30 cellular contexts compared by ENCODE assay signal in the genomic region with DNA sequence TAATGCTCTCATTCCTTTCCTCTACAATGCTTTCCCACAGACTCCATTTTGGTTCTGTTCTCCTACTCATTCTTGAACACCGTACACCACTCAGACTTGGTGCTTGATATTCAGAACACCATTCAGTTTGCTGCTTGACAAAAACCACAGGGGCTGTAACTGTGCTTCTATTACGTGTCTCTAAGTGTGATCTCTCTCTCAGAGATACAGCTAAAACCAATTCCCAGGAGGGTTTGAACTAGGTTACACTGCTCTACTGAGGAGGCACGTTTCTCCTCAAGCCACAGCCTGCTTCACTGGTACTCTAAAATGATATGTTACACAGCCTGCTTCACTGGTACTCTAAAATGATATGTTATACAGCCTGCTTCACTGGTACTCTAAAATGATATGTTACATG.
"Had no signal": no experiment of that assay in that cellular context is flagged by ENCODE, and none has a peak within 500 bp of the region (broad histone marks: within the 10 kb centered on the region; RNA-seq: fewer than 3 reads in every experiment).

No MANE protein-coding gene starts in this region.

- ATAC-seq: activated CD4-positive, alpha-beta T cell treated with anti-CD3 and anti-CD28 coated beads for 36 hours; activated CD8-positive, alpha-beta T cell treated with anti-CD3 and anti-CD28 coated beads, Interleukin-2, amount 10 ng/mL, durations not matched to agents 7 days and 5 days; activated naive CD4-positive, alpha-beta T cell treated with anti-CD3 and anti-CD28 coated beads, Interleukin-2, amount 50 U/mL, for 72 hours; activated T-cell treated with anti-CD3 and anti-CD28 coated beads, Interleukin-2, amount 50 U/mL, for 72 hours; esophagus mucosa; foreskin keratinocyte; gastrocnemius medialis; heart right ventricle had no signal

- H3K36me3 Mint-ChIP-seq: activated CD4-positive, alpha-beta memory T cell treated with anti-CD3 and anti-CD28 coated beads for 36 hours; activated naive CD4-positive, alpha-beta T cell treated with anti-CD3 and anti-CD28 coated beads, Interleukin-2, amount 10 ng/mL, durations not matched to agents 7 days and 5 days; activated naive CD8-positive, alpha-beta T cell treated with anti-CD3 and anti-CD28 coated beads, Interleukin-2, amount 10 ng/mL, durations not matched to agents 7 days and 5 days had no signal

- DNase-seq: activated CD4-positive, alpha-beta memory T cell treated with anti-CD3 and anti-CD28 coated beads for 36 hours; activated CD4-positive, alpha-beta T cell treated with anti-CD3 and anti-CD28 coated beads for 36 hours; activated CD4-positive, alpha-beta T cell treated with anti-CD3 and anti-CD28 coated beads, Interleukin-2, amount 10 ng/mL, durations not matched to agents 24 days and 14 days; activated CD4-positive, CD25-positive, alpha-beta regulatory T cell; activated CD4-positive, CD25-positive, alpha-beta regulatory T cell treated with anti-CD3 and anti-CD28 coated beads, Interleukin-2, amount 50 U/mL, for 72 hours; activated CD8-positive, alpha-beta memory T cell treated with anti-CD3 and anti-CD28 coated beads, Interleukin-2, amount 50 U/mL, for 48 hours; activated CD8-positive, alpha-beta T cell treated with anti-CD3 and anti-CD28 coated beads, Interleukin-2, amount 10 ng/mL, durations not matched to agents 7 days and 5 days; activated gamma-delta T cell; activated naive CD4-positive, alpha-beta T cell; activated naive CD4-positive, alpha-beta T cell treated with anti-CD3 and anti-CD28 coated beads, Interleukin-2, amount 10 ng/mL, durations not matched to agents 7 days and 5 days; activated naive CD8-positive, alpha-beta T cell treated with anti-CD3 and anti-CD28 coated beads, Interleukin-2, amount 10 ng/mL, durations not matched to agents 7 days and 5 days; activated T-cell treated with anti-CD3 and anti-CD28 coated beads for 4 hours; activated T-cell treated with anti-CD3 and anti-CD28 coated beads, Interleukin-2, amount 50 U/mL, for 24 hours; activated T-cell treated with anti-CD3 and anti-CD28 coated beads, Interleukin-2, amount 50 U/mL, for 72 hours; central memory CD4-positive, alpha-beta T cell; cerebellar nuclear complex; colonic mucosa; effector CD8-positive, alpha-beta T cell; foreskin keratinocyte; gastrocnemius medialis; glutamatergic neuron; heart right ventricle; T-helper 2 cell had no signal

- H3K4me3 ChIP-seq: ascending aorta, breast epithelium, cardiac muscle cell, colonic mucosa, gastrocnemius medialis, heart right ventricle had no signal

- H3K27ac ChIP-seq: ascending aorta, breast epithelium, cardiac muscle cell, colonic mucosa, foreskin keratinocyte, gastrocnemius medialis, heart right ventricle had no signal

- FAIRE-seq: endometrium had no signal

- H3K9me3 Mint-ChIP-seq: activated CD4-positive, alpha-beta memory T cell treated with anti-CD3 and anti-CD28 coated beads for 36 hours; activated CD4-positive, alpha-beta T cell treated with anti-CD3 and anti-CD28 coated beads, Interleukin-2, amount 10 ng/mL, durations not matched to agents 24 days and 14 days; activated naive CD4-positive, alpha-beta T cell treated with anti-CD3 and anti-CD28 coated beads, Interleukin-2, amount 10 ng/mL, durations not matched to agents 7 days and 5 days; activated naive CD4-positive, alpha-beta T cell treated with anti-CD3 and anti-CD28 coated beads, Interleukin-2, amount 50 U/mL, for 72 hours; activated naive CD8-positive, alpha-beta T cell treated with anti-CD3 and anti-CD28 coated beads, Interleukin-2, amount 10 ng/mL, durations not matched to agents 7 days and 5 days; activated T-cell treated with anti-CD3 and anti-CD28 coated beads, Interleukin-2, amount 50 U/mL, for 24 hours had no signal

- H3K27ac Mint-ChIP-seq: activated CD4-positive, alpha-beta memory T cell treated with anti-CD3 and anti-CD28 coated beads for 36 hours; activated CD4-positive, alpha-beta T cell treated with anti-CD3 and anti-CD28 coated beads for 36 hours; activated CD4-positive, alpha-beta T cell treated with anti-CD3 and anti-CD28 coated beads, Interleukin-2, amount 10 ng/mL, durations not matched to agents 24 days and 14 days; activated CD8-positive, alpha-beta T cell treated with anti-CD3 and anti-CD28 coated beads, Interleukin-2, amount 10 ng/mL, durations not matched to agents 7 days and 5 days; activated naive CD4-positive, alpha-beta T cell treated with anti-CD3 and anti-CD28 coated beads, Interleukin-2, amount 10 ng/mL, durations not matched to agents 7 days and 5 days; activated naive CD4-positive, alpha-beta T cell treated with anti-CD3 and anti-CD28 coated beads, Interleukin-2, amount 50 U/mL, for 72 hours; activated naive CD8-positive, alpha-beta T cell treated with anti-CD3 and anti-CD28 coated beads, Interleukin-2, amount 10 ng/mL, durations not matched to agents 7 days and 5 days; activated T-cell treated with anti-CD3 and anti-CD28 coated beads, Interleukin-2, amount 50 U/mL, for 24 hours; activated T-cell treated with anti-CD3 and anti-CD28 coated beads, Interleukin-2, amount 50 U/mL, for 72 hours; brain had no signal

- H3K4me1 Mint-ChIP-seq: activated CD4-positive, alpha-beta T cell treated with anti-CD3 and anti-CD28 coated beads for 36 hours; activated CD4-positive, alpha-beta T cell treated with anti-CD3 and anti-CD28 coated beads, Interleukin-2, amount 10 ng/mL, durations not matched to agents 24 days and 14 days; activated naive CD4-positive, alpha-beta T cell treated with anti-CD3 and anti-CD28 coated beads, Interleukin-2, amount 10 ng/mL, durations not matched to agents 7 days and 5 days; activated naive CD8-positive, alpha-beta T cell treated with anti-CD3 and anti-CD28 coated beads, Interleukin-2, amount 10 ng/mL, durations not matched to agents 7 days and 5 days; brain had no signal

- H3K27me3 ChIP-seq: ascending aorta, breast epithelium, cardiac muscle cell, colonic mucosa, foreskin keratinocyte, gastrocnemius medialis, heart right ventricle had no signal

- H3K36me3 ChIP-seq: ascending aorta, breast epithelium, cardiac muscle cell, colonic mucosa, gastrocnemius medialis had no signal

- H3K4me1 ChIP-seq: ascending aorta, breast epithelium, colonic mucosa, foreskin keratinocyte, gastrocnemius medialis, heart right ventricle had no signal

- H3K4me3 Mint-ChIP-seq: activated CD4-positive, alpha-beta memory T cell treated with anti-CD3 and anti-CD28 coated beads for 36 hours; activated CD4-positive, alpha-beta T cell treated with anti-CD3 and anti-CD28 coated beads for 36 hours; activated CD4-positive, alpha-beta T cell treated with anti-CD3 and anti-CD28 coated beads, Interleukin-2, amount 10 ng/mL, durations not matched to agents 24 days and 14 days; activated CD8-positive, alpha-beta T cell treated with anti-CD3 and anti-CD28 coated beads, Interleukin-2, amount 10 ng/mL, durations not matched to agents 7 days and 5 days; activated naive CD4-positive, alpha-beta T cell treated with anti-CD3 and anti-CD28 coated beads, Interleukin-2, amount 10 ng/mL, durations not matched to agents 7 days and 5 days; activated naive CD8-positive, alpha-beta T cell treated with anti-CD3 and anti-CD28 coated beads, Interleukin-2, amount 10 ng/mL, durations not matched to agents 7 days and 5 days; activated T-cell treated with anti-CD3 and anti-CD28 coated beads, Interleukin-2, amount 50 U/mL, for 24 hours; activated T-cell treated with anti-CD3 and anti-CD28 coated beads, Interleukin-2, amount 50 U/mL, for 72 hours; brain had no signal

- H3K27me3 Mint-ChIP-seq: activated naive CD4-positive, alpha-beta T cell treated with anti-CD3 and anti-CD28 coated beads, Interleukin-2, amount 10 ng/mL, durations not matched to agents 7 days and 5 days; brain had no signal

- H3K9me3 ChIP-seq: ascending aorta, breast epithelium, colonic mucosa, gastrocnemius medialis, heart right ventricle had no signal
